Comparison of ENCODE assay signal across 17 cellular contexts in the genomic region with DNA sequence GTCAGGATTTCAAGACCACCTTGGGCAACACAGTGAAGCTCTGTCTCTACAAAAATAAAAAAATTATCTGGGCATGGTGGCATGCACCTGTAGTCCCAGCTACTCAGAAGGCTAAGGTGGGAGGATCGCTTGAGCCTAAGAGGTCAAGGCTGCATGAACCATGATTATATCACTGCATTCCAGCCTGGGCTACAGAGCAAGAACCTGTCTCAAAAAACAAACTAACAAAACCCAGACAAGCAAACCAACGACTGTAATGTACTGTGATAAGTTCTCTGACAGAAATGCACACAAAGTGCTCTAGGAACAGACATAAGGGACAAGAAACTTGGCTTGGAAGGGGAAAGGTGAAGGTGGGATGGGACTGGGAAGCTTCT. TPM values are rescaled to one million over a fixed set of nuclear protein-coding genes. Genes with fewer than 3 reads are reported as not detected.
DNase-seq lines count a peak whose midpoint lies in the region; ATAC-seq, FAIRE-seq and TF ChIP-seq lines count a peak whose summit lies in the region.
"Had no signal": no experiment of that assay in that cellular context is flagged by ENCODE, and none has a peak within 500 bp of the region (broad histone marks: within the 10 kb centered on the region; RNA-seq: fewer than 3 reads in every experiment).

No MANE protein-coding gene starts in this region.

- intact Hi-C loops in Caco-2 (cut with micrococcal nuclease; ENCODE audit: unreplicated experiment), result loop anchor here (2.0 to 5.0 kb wide), 3 partner anchors 22 to 46 kb away; partner anchors contain the start of genes BBOF1, COQ6, ENTPD5 and FAM161B

- H3K4me1 ChIP-seq in Caco-2, result peaks cover 45% of the 10 kb centered on the region
- H3K4me1 ChIP-seq in mucosa of stomach (ENCODE audit: control insufficient read depth, insufficient read depth, low read length), result peaks cover 39% of the 10 kb centered on the region
- peaks cover 6 to 7% of the 10 kb centered on the region in 2 donors for H3K4me1 ChIP-seq in small intestine (ENCODE audit: control insufficient read depth in 2 of 2, insufficient read depth in 1 of 2, low read depth in 1 of 2, low read length in 1 of 2)

- H3K27me3 Mint-ChIP-seq in Caco-2 (ENCODE audit: insufficient read depth, unreplicated experiment), result no peaks in the 10 kb centered on the region
- H3K27me3 Mint-ChIP-seq in natural killer cell treated with Interleukin-12 subunit alpha and Interleukin-12 subunit beta and Interleukin-15 and Interleukin-18, amount 100 ng/mL, for 72 hours, result no peaks in the 10 kb centered on the region

- peaks cover 27% of the 10 kb centered on the region for H3K4me1 Mint-ChIP-seq in Caco-2 (ENCODE audit: low read depth, unreplicated experiment)
- no peaks in the 10 kb centered on the region for H3K4me1 Mint-ChIP-seq in natural killer cell treated with Interleukin-12 subunit alpha and Interleukin-12 subunit beta and Interleukin-15 and Interleukin-18, amount 100 ng/mL, for 72 hours (ENCODE audit: low read depth in 2 of 2)
- H3K4me1 Mint-ChIP-seq: CD14-positive monocyte had no signal

- no peak for TF ChIP-seq CTCF in Caco-2 (IDR thresholded peaks at IDR 0.05; ENCODE audit: insufficient read depth in 1 of 2, low read depth in 1 of 2, low read length in 1 of 2, severe bottlenecking in 1 of 2, unreplicated experiment in 1 of 2)
- no peak for TF ChIP-seq CTCF in epithelial cell of proximal tubule (conservative IDR thresholded peaks at IDR 0.05; ENCODE audit: low read depth, low read length)

- BruUV-seq in Caco-2 (replicated peaks; lab: Mats Ljungman, UMichigan), result no TSS peak

- no peak for ATAC-seq in natural killer cell treated with Interleukin-12 subunit alpha and Interleukin-12 subunit beta and Interleukin-15 and Interleukin-18, amount 100 ng/mL, for 72 hours

- peak overlapping the region; percentile 82 to 92 for H3K27ac ChIP-seq in small intestine (ENCODE audit: low read depth in 1 of 2, low read length in 1 of 2)
- H3K27ac ChIP-seq: PC-9 had no signal

- 15 to 47% (median 45%) methylated on average over 2 of the region's 2 CpGs for WGBS in small intestine, 3 donors

- CTCF ChIA-PET in Caco-2 (lab: Charles Lee), result no interaction called here

- H3K9ac ChIP-seq in mucosa of stomach (ENCODE audit: low read length), result peak overlapping the region; percentile 42

- no peaks in the 10 kb centered on the region for H3K36me3 Mint-ChIP-seq in Caco-2 (ENCODE audit: insufficient read depth, unreplicated experiment)
- no peaks in the 10 kb centered on the region for H3K36me3 Mint-ChIP-seq in natural killer cell treated with Interleukin-12 subunit alpha and Interleukin-12 subunit beta and Interleukin-15 and Interleukin-18, amount 100 ng/mL, for 72 hours

- H3K27ac Mint-ChIP-seq in Caco-2 (ENCODE audit: unreplicated experiment), result peak overlapping the region; percentile 69
- no peak overlapping the region for H3K27ac Mint-ChIP-seq in natural killer cell treated with Interleukin-12 subunit alpha and Interleukin-12 subunit beta and Interleukin-15 and Interleukin-18, amount 100 ng/mL, for 72 hours
- H3K27ac Mint-ChIP-seq: CD14-positive monocyte had no signal

- peak overlapping the region; percentile 42 for H3K4me3 Mint-ChIP-seq in Caco-2 (ENCODE audit: unreplicated experiment)
- H3K4me3 Mint-ChIP-seq in natural killer cell treated with Interleukin-12 subunit alpha and Interleukin-12 subunit beta and Interleukin-15 and Interleukin-18, amount 100 ng/mL, for 72 hours, result no peak overlapping the region
- H3K4me3 Mint-ChIP-seq: CD14-positive monocyte had no signal

- no peaks in the 10 kb centered on the region for H3K27me3 ChIP-seq in Caco-2 (replicated peaks; ENCODE audit: control insufficient read depth, insufficient read depth, low read length)
- no peaks in the 10 kb centered on the region for H3K27me3 ChIP-seq in mucosa of stomach (ENCODE audit: control insufficient read depth, insufficient read depth, low read length)
- H3K27me3 ChIP-seq in small intestine (ENCODE audit: control insufficient read depth in 2 of 2, insufficient read depth in 2 of 2, low read length in 2 of 2), result no peaks in the 10 kb centered on the region

- H3K36me3 ChIP-seq in Caco-2 (ENCODE audit: control insufficient read depth, insufficient read depth, low read length) (no peaks in the 10 kb centered on the region), mucosa of stomach (ENCODE audit: control insufficient read depth, insufficient read depth, low read length) (no peaks in the 10 kb centered on the region), small intestine (ENCODE audit: control insufficient read depth in 2 of 2, insufficient read depth in 2 of 2, low read length in 2 of 2) (no peaks in the 10 kb centered on the region)

- DNase-seq in Caco-2 (peak in 1 of 2 experiments; percentile 25), epithelial cell of proximal tubule (ENCODE audit: low read depth) (no peak), small intestine (no peak), NCI-H2029 treated with DMSO at 0.1 percent for 48 hours (lab: John Stamatoyannopoulos, UW) (no peak), NCI-H510A (lab: John Stamatoyannopoulos, UW) (no peak)
- no peak for DNase-seq in natural killer cell treated with Interleukin-12 subunit alpha and Interleukin-12 subunit beta and Interleukin-15 and Interleukin-18, amount 100 ng/mL, for 72 hours (ENCODE audit: low spot score)
- DNase-seq in activated CD4-positive, alpha-beta T cell treated with anti-CD3 and anti-CD28 coated beads for 1 hour, result no peak
- DNase-seq: COR-L47, KBM-7, NCI-H1092, NCI-H1694, NCI-H748 treated with DMSO at 0.1 percent for 48 hours, PC-9 had no signal

- no peaks in the 10 kb centered on the region for H3K9me3 ChIP-seq in Caco-2
- no peaks in the 10 kb centered on the region for H3K9me3 ChIP-seq in mucosa of stomach (ENCODE audit: control insufficient read depth, low read length)
- no peaks in the 10 kb centered on the region for H3K9me3 ChIP-seq in small intestine (ENCODE audit: control insufficient read depth, low read depth)

- no peaks in the 10 kb centered on the region for H3K9me3 Mint-ChIP-seq in Caco-2 (ENCODE audit: unreplicated experiment)
- H3K9me3 Mint-ChIP-seq in natural killer cell treated with Interleukin-12 subunit alpha and Interleukin-12 subunit beta and Interleukin-15 and Interleukin-18, amount 100 ng/mL, for 72 hours, result no peaks in the 10 kb centered on the region

- no peak overlapping the region for H3K4me3 ChIP-seq in Caco-2 (ENCODE audit: low read depth, low read length)
- H3K4me3 ChIP-seq in epithelial cell of proximal tubule (ENCODE audit: low read depth, low read length), result peak overlapping the region; percentile 2
- no peak overlapping the region for H3K4me3 ChIP-seq in mucosa of stomach (ENCODE audit: low read length)
- H3K4me3 ChIP-seq in small intestine (ENCODE audit: low read depth in 1 of 2, low read length in 2 of 2), result no peak overlapping the region
- H3K4me3 ChIP-seq: PC-9 had no signal

- POLR2A ChIA-PET in Caco-2 (lab: Charles Lee), result interaction anchor here (0.6 to 1.5 kb wide), 3 partner anchors 19 to 110 kb away, joined by 3 to 4 read pairs (median 4); partner anchors contain the start of genes COQ6, FAM161B and ZNF410

- FAIRE-seq in small intestine (lab: Jason Lieb, UNC), result no peak
- FAIRE-seq: A204.1, GM18507 had no signal

RNA-seq across cellular contexts. Expression of gene ENTPD5, which starts 22.4 kb away (rescaled TPM):
- total RNA-seq in Caco-2 (2022) (9.1 and 9.3 TPM in 2 replicates), epithelial cell of proximal tubule (2.7 and 4.8 TPM in 2 replicates)
- 10 to 100 TPM; 17.4 to 38.7 (median 23.5) TPM for polyA plus RNA-seq in small intestine
- 10 to 100 TPM; 11.5 to 15.5 TPM for total RNA-seq in natural killer cell treated with Interleukin-12 subunit alpha and Interleukin-12 subunit beta and Interleukin-15 and Interleukin-18, amount 100 ng/mL, for 72 hours

RNA-seq across cellular contexts. Expression of gene BBOF1, which starts 22.4 kb away (rescaled TPM):
- total RNA-seq in Caco-2 (2022) (0.66 and 0.91 TPM in 2 replicates), epithelial cell of proximal tubule (1.2 and 3.8 TPM in 2 replicates)
- 1 to 10 TPM in 2 of 3 donors, under 1 TPM in 1; 0.89 to 2.4 (median 1.4) TPM for polyA plus RNA-seq in small intestine
- 1 to 10 TPM in 1 of 2 donors, under 1 TPM in 1; 0.48 to 2.1 TPM for total RNA-seq in natural killer cell treated with Interleukin-12 subunit alpha and Interleukin-12 subunit beta and Interleukin-15 and Interleukin-18, amount 100 ng/mL, for 72 hours

RNA-seq across cellular contexts. Expression of gene COQ6, which starts 46.6 kb away (rescaled TPM):
- total RNA-seq in Caco-2 (2022) (18.0 and 21.3 TPM in 2 replicates), epithelial cell of proximal tubule (27.3 and 38.1 TPM in 2 replicates)
- polyA plus RNA-seq in small intestine, result 10 to 100 TPM in 2 of 3 donors, 1 to 10 TPM in 1; 10.0 to 18.8 (median 18.7) TPM
- 10 to 100 TPM; 20.0 to 23.5 TPM for total RNA-seq in natural killer cell treated with Interleukin-12 subunit alpha and Interleukin-12 subunit beta and Interleukin-15 and Interleukin-18, amount 100 ng/mL, for 72 hours

RNA-seq across cellular contexts. Expression of gene FAM161B, which starts 46.8 kb away (rescaled TPM):
- total RNA-seq in Caco-2 (2022) (1.4 and 1.6 TPM in 2 replicates), epithelial cell of proximal tubule (1.7 and 2.7 TPM in 2 replicates)
- 1 to 10 TPM; 2.0 to 5.1 (median 2.4) TPM for polyA plus RNA-seq in small intestine
- total RNA-seq in natural killer cell treated with Interleukin-12 subunit alpha and Interleukin-12 subunit beta and Interleukin-15 and Interleukin-18, amount 100 ng/mL, for 72 hours, result 1 to 10 TPM; 2.7 to 3.8 TPM
